27 cellular contexts compared by ENCODE assay signal in the genomic region with DNA sequence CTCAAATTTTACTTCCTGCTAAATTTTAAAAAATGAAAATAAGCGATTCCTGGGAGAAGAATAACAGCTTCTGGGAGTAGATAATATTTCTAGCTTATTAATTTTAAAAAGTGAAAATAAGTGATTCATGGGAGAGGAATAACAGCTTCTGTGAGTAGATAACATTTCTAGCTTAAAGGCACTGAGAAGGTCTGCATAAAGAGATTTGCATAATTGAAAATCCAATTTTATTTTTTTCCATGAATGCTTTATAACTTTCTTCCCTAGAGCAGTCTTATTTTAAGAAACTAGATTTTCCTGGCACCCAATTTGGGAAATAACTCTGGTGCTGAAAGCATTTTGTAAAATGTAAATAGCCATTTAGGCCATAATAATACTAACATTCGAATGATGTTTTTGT.
"Had no signal": no experiment of that assay in that cellular context is flagged by ENCODE, and none has a peak within 500 bp of the region (broad histone marks: within the 10 kb centered on the region; RNA-seq: fewer than 3 reads in every experiment).

No MANE protein-coding gene starts in this region.

- DNase-seq: stimulated activated CD4-positive, alpha-beta T cell treated with anti-CD3 and anti-CD28 coated beads, Interleukin-2, amount 100 ng/mL, for 48 hours; stimulated activated CD4-positive, alpha-beta T cell treated with anti-CD3 and anti-CD28 coated beads, Interleukin-4, amount 100 ng/mL, for 1 hour; stimulated activated CD4-positive, alpha-beta T cell treated with anti-CD3 and anti-CD28 coated beads, Interleukin-4, amount 100 ng/mL, for 24 hours; stimulated activated CD4-positive, alpha-beta T cell treated with anti-CD3 and anti-CD28 coated beads, Interleukin-4, amount 100 ng/mL, for 4 hours; stimulated activated CD8-positive, alpha-beta memory T cell treated with anti-CD3 and anti-CD28 coated beads, Interleukin-4, amount 100 ng/mL, for 48 hours; stimulated activated naive B cell treated with anti-CD40 and anti-IgM and Interleukin-4, amounts not matched to agents 10 μg/mL and 1 μg/mL and 100 μg/mL, for 72 hours; stimulated activated naive CD4-positive, alpha-beta T cell; stimulated activated naive CD4-positive, alpha-beta T cell treated with Interleukin-2 at 50 U/mL for 16 hours; stimulated activated naive CD8-positive, alpha-beta T cell treated with anti-CD3 and anti-CD28 coated beads, Interleukin-15, amount 100 ng/mL, for 72 hours; stimulated activated naive CD8-positive, alpha-beta T cell treated with anti-CD3 and anti-CD28 coated beads, Interleukin-15, Interleukin-2, amounts not matched to agents 100 U/mL and 50 U/mL, for 24 hours; stomach; substantia nigra; testis; thyroid gland; tibial artery; transverse colon; trophoblast cell; upper lobe of left lung; upper lobe of right lung; uterus had no signal

- H3K27me3 ChIP-seq: stomach, suprapubic skin, testis, thyroid gland, tibial nerve, transverse colon, upper lobe of left lung, upper lobe of right lung, uterus, vagina had no signal

- H3K9me3 ChIP-seq: stomach, suprapubic skin, testis, thoracic aorta, thyroid gland, tibial artery, tibial nerve, transverse colon, upper lobe of left lung, upper lobe of right lung, uterus, vagina had no signal

- H3K36me3 ChIP-seq: stomach, suprapubic skin, thoracic aorta, thyroid gland, tibial artery, tibial nerve, transverse colon, upper lobe of left lung, upper lobe of right lung, uterus, vagina had no signal

- H3K4me1 ChIP-seq: stomach, suprapubic skin, testis, thyroid gland, tibial artery, tibial nerve, transverse colon, upper lobe of left lung, upper lobe of right lung, uterus, vagina had no signal

- ATAC-seq: stimulated activated effector memory CD8-positive, alpha-beta T cell treated with anti-CD3 and anti-CD28 coated beads, Interleukin-12 subunit alpha, Interleukin-12 subunit beta, amount 100 ng/mL, for 72 hours; stimulated activated memory B cell treated with anti-CD40 and anti-IgM and Interleukin-4, amounts not matched to agents 10 μg/mL and 1 μg/mL and 100 μg/mL, for 72 hours; stimulated activated naive B cell treated with anti-CD40 and anti-IgM and Interleukin-4, amounts not matched to agents 10 μg/mL and 1 μg/mL and 100 μg/mL, for 72 hours; stimulated activated naive CD8-positive, alpha-beta T cell treated with anti-CD3 and anti-CD28 coated beads, Interleukin-15, amount 100 ng/mL, for 72 hours; stimulated activated naive CD8-positive, alpha-beta T cell treated with anti-CD3 and anti-CD28 coated beads, Interleukin-15, Interleukin-2, amounts not matched to agents 100 U/mL and 50 U/mL, for 24 hours; upper lobe of right lung had no signal

- H3K27ac ChIP-seq: stomach, suprapubic skin, testis, thoracic aorta, thyroid gland, tibial artery, tibial nerve, transverse colon, upper lobe of left lung, upper lobe of right lung, uterus, vagina had no signal

- H3K4me3 ChIP-seq: stomach, suprapubic skin, testis, thoracic aorta, thyroid gland, tibial artery, tibial nerve, transverse colon, upper lobe of left lung, upper lobe of right lung, uterus, vagina had no signal

- FAIRE-seq: urothelium cell line had no signal
